In genomic region chr11:48106166-48106565, GRCh38 we compare ENCODE assay signal across 17 cellular contexts.
DNase-seq lines count a peak whose midpoint lies in the region; ATAC-seq and TF ChIP-seq lines count a peak whose summit lies in the region.
"Had no signal": no experiment of that assay in that cellular context is flagged by ENCODE, and none has a peak within 500 bp of the region (broad histone marks: within the 10 kb centered on the region; RNA-seq: fewer than 3 reads in every experiment).

No MANE protein-coding gene starts in this region.

- WGBS in esophagus muscularis mucosa: 87% methylated on average over 6 of the region's 6 CpGs

- H2AFZ ChIP-seq in OCI-LY1 (ENCODE audit: low read length): no peak overlapping the region

- H3K4me1 ChIP-seq in CD8-positive, alpha-beta T cell (ENCODE audit: insufficient read depth, low read length): peaks cover 17% of the 10 kb centered on the region
- H3K4me1 ChIP-seq in OCI-LY1 (ENCODE audit: insufficient read depth, low read length, severe bottlenecking) (peaks cover 97% of the 10 kb centered on the region), esophagus muscularis mucosa (peaks cover 14 to 40% (median 28%) of the 10 kb centered on the region in 4 donors), left lung (peaks cover 8 to 56% of the 10 kb centered on the region in 2 donors)

- no peaks in the 10 kb centered on the region for H3K27me3 ChIP-seq in CD8-positive, alpha-beta T cell (ENCODE audit: insufficient read depth, low read length)
- no peaks in the 10 kb centered on the region for H3K27me3 ChIP-seq in OCI-LY1 (ENCODE audit: insufficient read depth, low read length)
- no peaks in the 10 kb centered on the region for H3K27me3 ChIP-seq in esophagus muscularis mucosa
- no peaks in the 10 kb centered on the region for H3K27me3 ChIP-seq in left lung
- H3K27me3 ChIP-seq: tibial artery had no signal

- no peaks in the 10 kb centered on the region for H3K36me3 Mint-ChIP-seq in CD8-positive, alpha-beta T cell
- no peaks in the 10 kb centered on the region for H3K36me3 Mint-ChIP-seq in progenitor cell of endocrine pancreas (ENCODE audit: insufficient read depth)

- H3K9me3 ChIP-seq in CD8-positive, alpha-beta T cell (ENCODE audit: low read length): no peaks in the 10 kb centered on the region
- H3K9me3 ChIP-seq in OCI-LY1 (ENCODE audit: low read length): no peaks in the 10 kb centered on the region
- H3K9me3 ChIP-seq in esophagus muscularis mucosa: no peaks in the 10 kb centered on the region
- no peaks in the 10 kb centered on the region for H3K9me3 ChIP-seq in left lung
- H3K9me3 ChIP-seq: tibial artery had no signal

- H3K27ac ChIP-seq in CD8-positive, alpha-beta T cell (ENCODE audit: low read depth, low read length): no peak overlapping the region
- peak overlapping the region; percentile 98 for H3K27ac ChIP-seq in OCI-LY1 (ENCODE audit: low read depth, low read length, poor library complexity, severe bottlenecking)
- H3K27ac ChIP-seq in esophagus muscularis mucosa (replicated peaks in 1 of 4): no peak overlapping the region
- H3K27ac ChIP-seq in left lung: no peak overlapping the region
- H3K27ac ChIP-seq: tibial artery had no signal

- CTCF ChIA-PET in CD8-positive, alpha-beta T cell (lab: Charles Lee): interaction anchor here (11.0 kb wide), 1 partner anchor 170 kb away, joined by 340 read pairs; no protein-coding TSS in a partner anchor

- TF ChIP-seq POLR2A in esophagus muscularis mucosa (IDR thresholded peaks at IDR 0.05; ENCODE audit: low read depth): no peak

- H3K4me3 Mint-ChIP-seq in CD8-positive, alpha-beta T cell: no peak overlapping the region
- H3K4me3 Mint-ChIP-seq in progenitor cell of endocrine pancreas (ENCODE audit: low read depth): no peak overlapping the region
- H3K4me3 Mint-ChIP-seq: activated naive CD4-positive, alpha-beta T cell treated with anti-CD3 and anti-CD28 coated beads for 36 hours had no signal

- peak overlapping the region; percentile 4 for H3K27ac Mint-ChIP-seq in CD8-positive, alpha-beta T cell
- no peak overlapping the region for H3K27ac Mint-ChIP-seq in progenitor cell of endocrine pancreas
- H3K27ac Mint-ChIP-seq: activated naive CD4-positive, alpha-beta T cell treated with anti-CD3 and anti-CD28 coated beads for 36 hours had no signal

- intact Hi-C loops in CD8-positive, alpha-beta T cell (cut with DNase I, micrococcal nuclease): loop anchor here (5.0 kb wide), 4 partner anchors 49 to 94 kb away; no protein-coding TSS in a partner anchor
- intact Hi-C loops in esophagus muscularis mucosa (cut with DNase I): loop anchor here (5.0 kb wide), 1 partner anchor 39 kb away; no protein-coding TSS in a partner anchor
- intact Hi-C loops in left lung (cut with DNase I): loop anchor here in 1 of 2 donors (10.0 kb wide), 1 partner anchor 171 kb away; no protein-coding TSS in a partner anchor

- TF ChIP-seq CTCF in CD8-positive, alpha-beta T cell (IDR thresholded peaks at IDR 0.05): no peak
- TF ChIP-seq CTCF in OCI-LY1 (IDR thresholded peaks at IDR 0.05; ENCODE audit: low read length) (no peak), esophagus muscularis mucosa (IDR thresholded peaks at IDR 0.05) (no peak), GM13976 (IDR thresholded peaks at IDR 0.05; ENCODE audit: borderline replicate concordance, control extremely low read depth, extremely low read depth, insufficient read depth, missing control alignments) (no peak), left lung (IDR thresholded peaks at IDR 0.05) (no peak), progenitor cell of endocrine pancreas (IDR thresholded peaks at IDR 0.05; ENCODE audit: unreplicated experiment) (no peak)

- no peaks in the 10 kb centered on the region for H3K36me3 ChIP-seq in CD8-positive, alpha-beta T cell (ENCODE audit: insufficient read depth, low read length)
- H3K36me3 ChIP-seq in OCI-LY1 (ENCODE audit: insufficient read depth, low read length) (peaks cover 5% of the 10 kb centered on the region; the same call in 1 of the 2 replicates), esophagus muscularis mucosa (no peaks in the 10 kb centered on the region), left lung (no peaks in the 10 kb centered on the region)
- H3K36me3 ChIP-seq: tibial artery had no signal

- in situ Hi-C loops in GM13976 (cut with MboI; ENCODE audit: low sequenced_read_pairs, unreplicated experiment): no loop called here

- H3K9me3 Mint-ChIP-seq in CD8-positive, alpha-beta T cell: no peaks in the 10 kb centered on the region
- no peaks in the 10 kb centered on the region for H3K9me3 Mint-ChIP-seq in progenitor cell of endocrine pancreas (ENCODE audit: low read depth)
- H3K9me3 Mint-ChIP-seq: activated naive CD4-positive, alpha-beta T cell treated with anti-CD3 and anti-CD28 coated beads for 36 hours had no signal

- POLR2A ChIA-PET in CD8-positive, alpha-beta T cell (lab: Charles Lee): no interaction called here

- H3K9me2 ChIP-seq in OCI-LY1 (ENCODE audit: low read depth, low read length): no peaks in the 10 kb centered on the region

- H3K79me2 ChIP-seq in OCI-LY1 (ENCODE audit: insufficient read depth, low read length): peaks cover 37% of the 10 kb centered on the region

- no peak overlapping the region for H3K4me3 ChIP-seq in CD8-positive, alpha-beta T cell (ENCODE audit: low read depth, low read length)
- H3K4me3 ChIP-seq in OCI-LY1 (ENCODE audit: low read depth, low read length, poor library complexity, severe bottlenecking) (peak overlapping the region; percentile 37), esophagus muscularis mucosa (no peak overlapping the region), left lung (no peak overlapping the region)
- H3K4me3 ChIP-seq: smooth muscle cell, tibial artery had no signal

- H3F3A ChIP-seq in OCI-LY1 (ENCODE audit: insufficient read depth, low read length): 0 out of 2 replicates have a peak, but pooled peaks cover 18% of the 10 kb centered on the region

- no peak for TF ChIP-seq EP300 in esophagus muscularis mucosa (IDR thresholded peaks at IDR 0.05)

- DNase-seq in CD8-positive, alpha-beta T cell: peak in 1 of 7 experiments; percentile 27
- DNase-seq in esophagus muscularis mucosa (ENCODE audit: extremely low spot score) (peak; percentile 66), GM13976 (ENCODE audit: low spot score) (no peak), left lung (no peak), NCI-H2227 treated with DMSO at 0.1 percent for 48 hours (lab: John Stamatoyannopoulos, UW) (no peak), progenitor cell of endocrine pancreas (ENCODE audit: low spot score, unreplicated experiment) (no peak)
- DNase-seq: activated CD4-positive, CD25-positive, alpha-beta regulatory T cell treated with anti-CD3 and anti-CD28 coated beads, Interleukin-2, amount 50 U/mL, for 72 hours; activated naive CD4-positive, alpha-beta T cell treated with anti-CD3 and anti-CD28 coated beads for 36 hours; GOT3; NCI-H146; NCI-H526 treated with DMSO at 0.1 percent for 48 hours; nucleus accumbens; SIG-M5; tibial artery had no signal

- no peak for ATAC-seq in CD8-positive, alpha-beta T cell
- ATAC-seq in GM21390 (IDR thresholded peaks at IDR 0.05; ENCODE audit: unreplicated experiment) (peak; percentile 34), left lung (no peak)

- H3K9ac ChIP-seq in OCI-LY1 (ENCODE audit: low read length): peak overlapping the region; percentile 70

- peaks cover 50% of the 10 kb centered on the region for H3K4me1 Mint-ChIP-seq in CD8-positive, alpha-beta T cell (ENCODE audit: low read depth)
- H3K4me1 Mint-ChIP-seq in progenitor cell of endocrine pancreas (ENCODE audit: low read depth): peaks cover 39% of the 10 kb centered on the region

- peak overlapping the region; percentile 69 for H3K4me2 ChIP-seq in OCI-LY1 (ENCODE audit: low read length)
- H3K4me2 ChIP-seq: smooth muscle cell had no signal

- H4K20me1 ChIP-seq in OCI-LY1 (ENCODE audit: insufficient read depth, low read length): no peaks in the 10 kb centered on the region

- no peaks in the 10 kb centered on the region for H3K27me3 Mint-ChIP-seq in CD8-positive, alpha-beta T cell (ENCODE audit: low read depth)
- H3K27me3 Mint-ChIP-seq in progenitor cell of endocrine pancreas: no peaks in the 10 kb centered on the region
